Comparison of ENCODE assay signal across 15 cellular contexts in genomic region chr14:91112172-91112571, GRCh38. TPM values are rescaled to one million over a fixed set of nuclear protein-coding genes. Genes with fewer than 3 reads are reported as not detected.
DNase-seq lines count a peak whose midpoint lies in the region; ATAC-seq and TF ChIP-seq lines count a peak whose summit lies in the region.
"Had no signal": no experiment of that assay in that cellular context is flagged by ENCODE, and none has a peak within 500 bp of the region (broad histone marks: within the 10 kb centered on the region; RNA-seq: fewer than 3 reads in every experiment).

No MANE protein-coding gene starts in this region.

- no peak for ATAC-seq in stimulated activated naive CD8-positive, alpha-beta T cell treated with anti-CD3 and anti-CD28 coated beads, Interleukin-15, amount 100 ng/mL, for 72 hours
- ATAC-seq in GM21515 (IDR thresholded peaks at IDR 0.05; ENCODE audit: unreplicated experiment): no peak
- ATAC-seq in HG02981 (IDR thresholded peaks at IDR 0.05; ENCODE audit: unreplicated experiment): no peak
- ATAC-seq: GM12878 had no signal

- H3K4me1 Mint-ChIP-seq in activated naive CD4-positive, alpha-beta T cell treated with anti-CD3 and anti-CD28 coated beads, Interleukin-2, amount 10 ng/mL, durations not matched to agents 7 days and 5 days: peaks cover 76% of the 10 kb centered on the region
- peaks cover 56% of the 10 kb centered on the region for H3K4me1 Mint-ChIP-seq in endothelial cell (ENCODE audit: unreplicated experiment)
- peaks cover 77% of the 10 kb centered on the region for H3K4me1 Mint-ChIP-seq in stimulated activated naive CD8-positive, alpha-beta T cell treated with anti-CD3 and anti-CD28 coated beads, Interleukin-15, amount 100 ng/mL, for 72 hours

- no peak for TF ChIP-seq CTCF in endothelial cell (IDR thresholded peaks at IDR 0.05; ENCODE audit: unreplicated experiment)

- peaks cover 15% of the 10 kb centered on the region for H3K36me3 Mint-ChIP-seq in activated naive CD4-positive, alpha-beta T cell treated with anti-CD3 and anti-CD28 coated beads, Interleukin-2, amount 10 ng/mL, durations not matched to agents 7 days and 5 days
- peaks cover 4% of the 10 kb centered on the region for H3K36me3 Mint-ChIP-seq in endothelial cell (ENCODE audit: low read depth, unreplicated experiment)

- H3K27ac Mint-ChIP-seq in activated naive CD4-positive, alpha-beta T cell treated with anti-CD3 and anti-CD28 coated beads, Interleukin-2, amount 10 ng/mL, durations not matched to agents 7 days and 5 days: peak overlapping the region; percentile 93
- H3K27ac Mint-ChIP-seq in endothelial cell (ENCODE audit: unreplicated experiment): peak overlapping the region; percentile 38
- peak overlapping the region in 1 of 2 donors; percentile 62 for H3K27ac Mint-ChIP-seq in stimulated activated naive CD8-positive, alpha-beta T cell treated with anti-CD3 and anti-CD28 coated beads, Interleukin-15, amount 100 ng/mL, for 72 hours

- no peaks in the 10 kb centered on the region for H3K9me3 Mint-ChIP-seq in activated naive CD4-positive, alpha-beta T cell treated with anti-CD3 and anti-CD28 coated beads, Interleukin-2, amount 10 ng/mL, durations not matched to agents 7 days and 5 days
- H3K9me3 Mint-ChIP-seq in endothelial cell (ENCODE audit: unreplicated experiment): no peaks in the 10 kb centered on the region
- no peaks in the 10 kb centered on the region for H3K9me3 Mint-ChIP-seq in stimulated activated naive CD8-positive, alpha-beta T cell treated with anti-CD3 and anti-CD28 coated beads, Interleukin-15, amount 100 ng/mL, for 72 hours

- CTCF ChIA-PET in activated naive CD4-positive, alpha-beta T cell treated with anti-CD3 and anti-CD28 coated beads, Interleukin-2, amount 10 ng/mL, durations not matched to agents 7 days and 5 days (lab: Charles Lee): no interaction called here

- peaks cover 3% of the 10 kb centered on the region for H3K27me3 Mint-ChIP-seq in activated naive CD4-positive, alpha-beta T cell treated with anti-CD3 and anti-CD28 coated beads, Interleukin-2, amount 10 ng/mL, durations not matched to agents 7 days and 5 days
- peaks cover 5% of the 10 kb centered on the region for H3K27me3 Mint-ChIP-seq in endothelial cell (ENCODE audit: unreplicated experiment)
- H3K27me3 Mint-ChIP-seq in stimulated activated naive CD8-positive, alpha-beta T cell treated with anti-CD3 and anti-CD28 coated beads, Interleukin-15, amount 100 ng/mL, for 72 hours: no peaks in the 10 kb centered on the region

- H3K4me3 Mint-ChIP-seq in activated naive CD4-positive, alpha-beta T cell treated with anti-CD3 and anti-CD28 coated beads, Interleukin-2, amount 10 ng/mL, durations not matched to agents 7 days and 5 days: peak overlapping the region; percentile 83
- H3K4me3 Mint-ChIP-seq in endothelial cell (ENCODE audit: unreplicated experiment): peak overlapping the region; percentile 8
- H3K4me3 Mint-ChIP-seq in stimulated activated naive CD8-positive, alpha-beta T cell treated with anti-CD3 and anti-CD28 coated beads, Interleukin-15, amount 100 ng/mL, for 72 hours: peak overlapping the region; percentile 41 to 65

- no peak for DNase-seq in activated naive CD4-positive, alpha-beta T cell treated with anti-CD3 and anti-CD28 coated beads, Interleukin-2, amount 10 ng/mL, durations not matched to agents 7 days and 5 days
- DNase-seq in activated naive CD4-positive, alpha-beta T cell treated with Interleukin-2 at 50 U/mL for 16 hours: no peak
- DNase-seq in NCI-H524 treated with DMSO at 0.1 percent for 48 hours (lab: John Stamatoyannopoulos, UW): peak; percentile 86
- no peak for DNase-seq in endothelial cell (ENCODE audit: low spot score)
- no peak for DNase-seq in stimulated activated naive CD8-positive, alpha-beta T cell treated with anti-CD3 and anti-CD28 coated beads, Interleukin-15, amount 100 ng/mL, for 72 hours
- DNase-seq in DMS153 (lab: John Stamatoyannopoulos, UW): no peak
- DNase-seq: anterior cingulate cortex; dermis blood vessel endothelial cell; Kasumi-1; NCI-H2029; PC-9; stimulated activated CD4-positive, alpha-beta T cell treated with anti-CD3 and anti-CD28 coated beads, Interleukin-2, amount 100 ng/mL, for 48 hours had no signal

RNA-seq across cellular contexts. Expression of gene DGLUCY, which starts 1.7 kb away (rescaled TPM):
- total RNA-seq in endothelial cell (ENCODE audit: unreplicated experiment): 65.1 TPM

RNA-seq across cellular contexts. Expression of gene RPS6KA5, which starts 51.7 kb away (rescaled TPM):
- 13.8 TPM for total RNA-seq in endothelial cell (ENCODE audit: unreplicated experiment)

Comparison
In these comparisons a context has a peak if more than half of its experiments do, and no peak if none do; other contexts are left out.
1. H3K4me3 Mint-ChIP-seq: peak in every context shown above with its lines; median percentile 83 in activated naive CD4-positive, alpha-beta T cell treated with anti-CD3 and anti-CD28 coated beads, Interleukin-2, amount 10 ng/mL, durations not matched to agents 7 days and 5 days; 53 in stimulated activated naive CD8-positive, alpha-beta T cell treated with anti-CD3 and anti-CD28 coated beads, Interleukin-15, amount 100 ng/mL, for 72 hours; 8 in endothelial cell.